ENCODE assay signal across 16 cellular contexts in the genomic region with DNA sequence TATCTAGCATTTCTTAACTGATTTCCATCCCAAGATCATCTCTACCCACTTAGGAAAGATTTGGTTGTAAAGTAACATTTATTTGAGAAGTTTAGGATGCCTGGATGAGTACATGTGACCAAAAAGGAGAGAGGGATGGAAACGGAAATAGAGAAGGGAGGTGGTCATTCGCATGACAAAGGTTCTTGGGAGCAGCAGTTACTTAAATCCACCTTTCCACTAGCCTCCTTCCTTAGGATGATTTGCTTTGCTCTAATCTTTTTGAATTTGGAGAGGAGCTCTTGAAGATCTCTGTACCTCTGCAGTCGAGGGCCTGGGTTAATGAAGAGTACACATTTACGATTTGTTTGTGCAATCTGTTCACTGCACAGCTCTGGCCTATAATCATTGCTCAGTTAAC.
DNase-seq lines count a peak whose midpoint lies in the region; ATAC-seq lines count a peak whose summit lies in the region.
"Had no signal": no experiment of that assay in that cellular context is flagged by ENCODE, and none has a peak within 500 bp of the region (broad histone marks: within the 10 kb centered on the region; RNA-seq: fewer than 3 reads in every experiment).

No MANE protein-coding gene starts in this region.

- no peaks in the 10 kb centered on the region for H3K79me2 ChIP-seq in mesendoderm (ENCODE audit: control insufficient read depth, insufficient read depth, low read length)

- no peak overlapping the region for H3K4me2 ChIP-seq in mesendoderm (ENCODE audit: low read length)
- H3K4me2 ChIP-seq: KMS-11 had no signal

- H3K18ac ChIP-seq in mesendoderm (ENCODE audit: low read length), result no peak overlapping the region

- H3K4me3 ChIP-seq in H7 (ENCODE audit: insufficient read depth, low read depth, low read length) (no peak overlapping the region), NT2/D1 (ENCODE audit: insufficient read length, low read depth) (no peak overlapping the region), mesendoderm (ENCODE audit: low read length) (no peak overlapping the region)
- H3K4me3 ChIP-seq: SK-N-MC had no signal

- H3K27me3 ChIP-seq in H7 (ENCODE audit: control insufficient read depth, insufficient read depth, low read length), result no peaks in the 10 kb centered on the region
- H3K27me3 ChIP-seq in NT2/D1 (ENCODE audit: insufficient read depth, insufficient read length), result no peaks in the 10 kb centered on the region
- no peaks in the 10 kb centered on the region for H3K27me3 ChIP-seq in mesendoderm (ENCODE audit: insufficient read depth, low read length, poor library complexity)

- H3K36me3 ChIP-seq in H7 (replicated peaks; ENCODE audit: control insufficient read depth, insufficient read depth, low read length), result no peaks in the 10 kb centered on the region
- H3K36me3 ChIP-seq in NT2/D1 (ENCODE audit: insufficient read depth, insufficient read length, low read length), result no peaks in the 10 kb centered on the region
- no peaks in the 10 kb centered on the region for H3K36me3 ChIP-seq in mesendoderm (ENCODE audit: control insufficient read depth, insufficient read depth, low read length)

- no peak overlapping the region for H3K56ac ChIP-seq in mesendoderm (ENCODE audit: low read length)

- H3K4ac ChIP-seq in mesendoderm (ENCODE audit: low read depth, low read length), result no peak overlapping the region

- H4K5ac ChIP-seq in mesendoderm (ENCODE audit: low read length), result no peak overlapping the region

- no peak overlapping the region for H3K9ac ChIP-seq in NT2/D1 (ENCODE audit: insufficient read length, low read depth)
- H3K9ac ChIP-seq in mesendoderm (ENCODE audit: low read length), result no peak overlapping the region
- H3K9ac ChIP-seq: KMS-11 had no signal

- H3K27ac ChIP-seq in mesendoderm (ENCODE audit: low read depth, low read length), result no peak overlapping the region
- H3K27ac ChIP-seq: KMS-11, SK-N-MC had no signal

- ATAC-seq in GM18868 (IDR thresholded peaks at IDR 0.05; ENCODE audit: unreplicated experiment), result no peak

- H2BK120ac ChIP-seq in mesendoderm (ENCODE audit: low read depth, low read length), result no peak overlapping the region

- H3K4me1 ChIP-seq in NT2/D1 (ENCODE audit: insufficient read depth, insufficient read length), result no peaks in the 10 kb centered on the region
- H3K4me1 ChIP-seq in mesendoderm (ENCODE audit: control insufficient read depth, low read depth, low read length), result peaks cover 2% of the 10 kb centered on the region

- DNase-seq in H7 (peak; percentile 23), NT2/D1 (ENCODE audit: low read depth, low spot score) (peak; percentile 46), iPS DF 19.7 (ENCODE audit: low read depth, low spot score) (peak; percentile 67), mesendoderm (peak; percentile 20), HPDE6-E6E7 (ENCODE audit: extremely low spot score) (no peak), C1 segment of cervical spinal cord (lab: John Stamatoyannopoulos, UW) (no peak)
- DNase-seq: CD4-positive, CD25-positive, alpha-beta regulatory T cell; DMS53; MM.1S; NCI-H2171; NCI-H226; NCI-H510A; SIG-M5 had no signal

- no peak overlapping the region for H3K23ac ChIP-seq in mesendoderm (ENCODE audit: low read length)

- no peak overlapping the region for H2BK5ac ChIP-seq in mesendoderm (ENCODE audit: low read length)

- no CpG with 5 or more reads among the region's 4 CpGs for WGBS in mesendoderm (ENCODE audit: extremely low coverage, insufficient coverage, low lambda C conversion rate)

- H2BK15ac ChIP-seq in mesendoderm (replicated peaks; ENCODE audit: low read depth), result no peak overlapping the region

- no peaks in the 10 kb centered on the region for H3K9me3 ChIP-seq in NT2/D1 (ENCODE audit: insufficient read depth, low read length)

- H2AK5ac ChIP-seq in mesendoderm (ENCODE audit: low read length), result no peak overlapping the region

- no peaks in the 10 kb centered on the region for H3K79me1 ChIP-seq in mesendoderm (ENCODE audit: low read length)

- no peak overlapping the region for H4K8ac ChIP-seq in mesendoderm (ENCODE audit: low read depth, low read length)

Comparison
In these comparisons a context has a peak if more than half of its experiments do, and no peak if none do; other contexts are left out.
1. DNase-seq: peak in H7 (single experiment), NT2/D1 (single experiment), iPS DF 19.7 (single experiment) and mesendoderm (single experiment); none in HPDE6-E6E7 (single experiment) and C1 segment of cervical spinal cord (0 of 14).